ENCODE assay signal across 1 cellular context in genomic region chr12:131892711-131893604, GRCh38.
TF ChIP-seq lines count a peak whose summit lies in the region.

No MANE protein-coding gene starts in this region.

TF ChIP-seq in HepG2, 621 proteins besides CTCF, POLR2A, EP300 and RAD21 (continued from another document and continues in another):
- TF ChIP-seq ZNF687 (CRISPR knock-in tag; IDR thresholded peaks at IDR 0.05) (peak; percentile 69), ATF4 (CRISPR knock-in tag; IDR thresholded peaks at IDR 0.05) (peak in 1 of 2 experiments; percentile 67; a peak in 2 of 4 replicates), HCFC1 (IDR thresholded peaks at IDR 0.05; ENCODE audit: low read depth, low read length) (no peak), ZNF264 (CRISPR knock-in tag; IDR thresholded peaks at IDR 0.05) (no peak), MIXL1 (CRISPR knock-in tag; IDR thresholded peaks at IDR 0.05) (no peak), ZNF292 (CRISPR knock-in tag; IDR thresholded peaks at IDR 0.05; ENCODE audit: borderline replicate concordance, low read depth) (peak; percentile 61; the same call in 1 of the 2 replicates), FOXA1 (IDR thresholded peaks at IDR 0.05) (no peak), FOXA1 (CRISPR knock-in tag; IDR thresholded peaks at IDR 0.05) (0 out of 2 replicates have a peak, but pooled peaks have one; percentile 10), MTA1 (CRISPR knock-in tag; IDR thresholded peaks at IDR 0.05; ENCODE audit: borderline replicate concordance) (peak; percentile 28; the same call in 1 of the 2 replicates), CREM (IDR thresholded peaks at IDR 0.05) (no peak), CREM (CRISPR knock-in tag; IDR thresholded peaks at IDR 0.05) (no peak), ZNF674 (CRISPR knock-in tag; IDR thresholded peaks at IDR 0.05; ENCODE audit: low read depth) (no peak), PATZ1 (CRISPR knock-in tag; IDR thresholded peaks at IDR 0.05) (peak; percentile 34; the same call in 1 of the 2 replicates), ERF (CRISPR knock-in tag; IDR thresholded peaks at IDR 0.05) (no peak), ZSCAN22 (CRISPR knock-in tag; IDR thresholded peaks at IDR 0.05) (no peak), BATF2 (CRISPR knock-in tag; IDR thresholded peaks at IDR 0.05) (no peak), NR3C1 (CRISPR knock-in tag; IDR thresholded peaks at IDR 0.05) (no peak), ZNF616 (CRISPR knock-in tag; IDR thresholded peaks at IDR 0.05; ENCODE audit: low read depth) (no peak), SNAI1 (CRISPR knock-in tag; IDR thresholded peaks at IDR 0.05; ENCODE audit: borderline replicate concordance) (no peak), WIZ (CRISPR knock-in tag; IDR thresholded peaks at IDR 0.05) (no peak), GATA4 (IDR thresholded peaks at IDR 0.05; ENCODE audit: borderline replicate concordance, low read depth) (no peak), MAX (IDR thresholded peaks at IDR 0.05) (0 out of 2 replicates have a peak, but pooled peaks have one; percentile 31), ZNF230 (CRISPR knock-in tag; IDR thresholded peaks at IDR 0.05) (0 out of 2 replicates have a peak, but pooled peaks have one; percentile 50), NR1H2 (CRISPR knock-in tag; IDR thresholded peaks at IDR 0.05; ENCODE audit: borderline replicate concordance, low read depth) (no peak), TIGD3 (CRISPR knock-in tag; IDR thresholded peaks at IDR 0.05; ENCODE audit: borderline replicate concordance) (no peak), SIX1 (CRISPR knock-in tag; IDR thresholded peaks at IDR 0.05; ENCODE audit: borderline replicate concordance) (no peak), KAT8 (CRISPR knock-in tag; IDR thresholded peaks at IDR 0.05) (no peak), HOXA9 (CRISPR knock-in tag; IDR thresholded peaks at IDR 0.05; ENCODE audit: borderline replicate concordance) (no peak), ZNF318 (CRISPR knock-in tag; IDR thresholded peaks at IDR 0.05) (no peak), ZNF784 (CRISPR knock-in tag; IDR thresholded peaks at IDR 0.05; ENCODE audit: borderline replicate concordance) (0 out of 2 replicates have a peak, but pooled peaks have one; percentile 41), ZNF598 (CRISPR knock-in tag; IDR thresholded peaks at IDR 0.05; ENCODE audit: borderline replicate concordance) (peak; percentile 67; the same call in 1 of the 2 replicates), ZNF354B (CRISPR knock-in tag; IDR thresholded peaks at IDR 0.05) (no peak), HMGXB4 (CRISPR knock-in tag; IDR thresholded peaks at IDR 0.05; ENCODE audit: borderline replicate concordance in 1 of 2, low read depth in 1 of 2) (no peak), ZBTB34 (CRISPR knock-in tag; IDR thresholded peaks at IDR 0.05) (no peak)
